In genomic region chr1:178486100-178487069, GRCh38 we compare ENCODE assay signal across 13 cellular contexts. TPM values are rescaled to one million over a fixed set of nuclear protein-coding genes. Genes with fewer than 3 reads are reported as not detected.
DNase-seq lines count a peak whose midpoint lies in the region; ATAC-seq, FAIRE-seq and TF ChIP-seq lines count a peak whose summit lies in the region.
"Had no signal": no experiment of that assay in that cellular context is flagged by ENCODE, and none has a peak within 500 bp of the region (broad histone marks: within the 10 kb centered on the region; RNA-seq: fewer than 3 reads in every experiment).

No MANE protein-coding gene starts in this region.

- intact Hi-C loops in CD14-positive monocyte (cut with micrococcal nuclease) (no loop called here), gastrocnemius medialis (cut with DNase I; ENCODE audit: low total_unique reads) (no loop called here)

- peak overlapping the region; percentile 45 to 70 for H3K4me3 Mint-ChIP-seq in CD14-positive monocyte

- in situ Hi-C loops in gastrocnemius medialis (cut with MboI; ENCODE audit: low sequenced_read_pairs in 4 of 4) = loop anchor here in 1 of 4 donors (25.0 kb wide), 1 partner anchor 199 kb away; no protein-coding TSS in a partner anchor

- TF ChIP-seq CTCF in CD14-positive monocyte (IDR thresholded peaks at IDR 0.05) (no peak), bronchial epithelial cell (IDR thresholded peaks at IDR 0.05; ENCODE audit: insufficient read depth, low read length, severe bottlenecking) (no peak), right atrium auricular region (IDR thresholded peaks at IDR 0.05) (no peak), gastrocnemius medialis (IDR thresholded peaks at IDR 0.05 in 4 of 5, conservative IDR thresholded peaks at IDR 0.05 in 1 of 5) (no peak)

- peaks cover 1 to 4% (median 2%) of the 10 kb centered on the region in 3 donors for H3K27me3 Mint-ChIP-seq in CD14-positive monocyte (ENCODE audit: low read depth in 3 of 3)

- H3K36me3 ChIP-seq in bronchial epithelial cell (ENCODE audit: control insufficient read depth, insufficient read depth, low read length) (no peaks in the 10 kb centered on the region), right atrium auricular region (no peaks in the 10 kb centered on the region), gastrocnemius medialis (no peaks in the 10 kb centered on the region)

- H3K4me1 ChIP-seq in right atrium auricular region (peaks cover 0 to 23% of the 10 kb centered on the region in 2 donors), gastrocnemius medialis (no peaks in the 10 kb centered on the region)

- peaks cover 23% of the 10 kb centered on the region for H3K4me1 Mint-ChIP-seq in CD14-positive monocyte

- H3K27ac ChIP-seq in right atrium auricular region = no peak overlapping the region
- no peak overlapping the region for H3K27ac ChIP-seq in gastrocnemius medialis
- H3K27ac ChIP-seq: SK-N-MC had no signal

- H3K4me3 ChIP-seq in bronchial epithelial cell (ENCODE audit: low read depth, low read length) (peak overlapping the region; percentile 26), right atrium auricular region (peak overlapping the region; percentile 20 to 49), gastrocnemius medialis (peak overlapping the region; percentile 14 to 46 (median 26))
- H3K4me3 ChIP-seq: SK-N-MC had no signal

- no peak for TF ChIP-seq POLR2A in gastrocnemius medialis (IDR thresholded peaks at IDR 0.05)

- no peak for DNase-seq in CD14-positive monocyte (ENCODE audit: low spot score)
- DNase-seq in bronchial epithelial cell (ENCODE audit: low read depth) = no peak
- peak; percentile 52 for DNase-seq in right atrium auricular region (ENCODE audit: low spot score)
- DNase-seq in gastrocnemius medialis = no peak
- no peak for DNase-seq in NCI-H524 (lab: John Stamatoyannopoulos, UW)
- no peak for DNase-seq in RCC 7860 (ENCODE audit: low spot score)
- DNase-seq: activated CD4-positive, alpha-beta T cell treated with anti-CD3 and anti-CD28 coated beads for 1 hour; NCI-H146; occipital lobe had no signal

- H3K36me3 Mint-ChIP-seq in CD14-positive monocyte = no peaks in the 10 kb centered on the region

- no peaks in the 10 kb centered on the region for H3K9me3 Mint-ChIP-seq in CD14-positive monocyte

- H3K9me3 ChIP-seq in right atrium auricular region = no peaks in the 10 kb centered on the region
- no peaks in the 10 kb centered on the region for H3K9me3 ChIP-seq in gastrocnemius medialis

- ATAC-seq in gastrocnemius medialis = no peak
- no peak for ATAC-seq in HG03521 (IDR thresholded peaks at IDR 0.05; ENCODE audit: unreplicated experiment)
- ATAC-seq in HG02981 (IDR thresholded peaks at IDR 0.05; ENCODE audit: unreplicated experiment) = no peak

- H3K27me3 ChIP-seq in bronchial epithelial cell (ENCODE audit: control insufficient read depth, insufficient read depth, low read length) (no peaks in the 10 kb centered on the region), right atrium auricular region (no peaks in the 10 kb centered on the region), gastrocnemius medialis (no peaks in the 10 kb centered on the region)

- H3K27ac Mint-ChIP-seq in CD14-positive monocyte = no peak overlapping the region

- FAIRE-seq in bronchial epithelial cell (lab: Jason Lieb, UNC) = no peak
- no peak for FAIRE-seq in RCC 7860 (lab: Jason Lieb, UNC)

RNA-seq across cellular contexts. Expression of gene CLEC20A, which starts 10.4 kb away (rescaled TPM):
- not detected for polyA plus RNA-seq in CD14-positive monocyte
- total RNA-seq in bronchial epithelial cell = not detected in 2 replicates
- under 1 TPM in 1 of 2 donors, not detected in 1; 0.48 TPM for total RNA-seq in right atrium auricular region
- total RNA-seq in gastrocnemius medialis = not detected
- total RNA-seq: kidney epithelial cell, occipital lobe had no signal

RNA-seq across cellular contexts. Expression of gene TEX35, which starts 26.5 kb away (rescaled TPM):
- not detected for polyA plus RNA-seq in CD14-positive monocyte
- total RNA-seq in bronchial epithelial cell (not detected in 2 replicates), right atrium auricular region (under 1 TPM in 1 of 2 donors, not detected in 1; 0.33 TPM), gastrocnemius medialis (not detected)
- total RNA-seq: kidney epithelial cell, occipital lobe had no signal
